22 cellular contexts compared by ENCODE assay signal in genomic region chr14:99670361-99671229, GRCh38. TPM values are rescaled to one million over a fixed set of nuclear protein-coding genes. Genes with fewer than 3 reads are reported as not detected.
A peak's percentile ranks its signal among the peaks of the same experiment; 100 is the strongest.
DNase-seq lines count a peak whose midpoint lies in the region; ATAC-seq, FAIRE-seq and TF ChIP-seq lines count a peak whose summit lies in the region.
"Had no signal": no experiment of that assay in that cellular context is flagged by ENCODE, and none has a peak within 500 bp of the region (broad histone marks: within the 10 kb centered on the region; RNA-seq: fewer than 3 reads in every experiment).

No MANE protein-coding gene starts in this region.

- H3K9ac ChIP-seq in adipocyte (ENCODE audit: low read length), result no peak overlapping the region
- H3K9ac ChIP-seq: BLaER1 had no signal

- TF ChIP-seq CTCF in HFF-Myc (IDR thresholded peaks at IDR 0.05; ENCODE audit: low read depth, low read length, missing control alignments) (no peak), fibroblast of pulmonary artery (IDR thresholded peaks at IDR 0.05; ENCODE audit: low read length, missing control alignments) (no peak), osteoblast (IDR thresholded peaks at IDR 0.05; ENCODE audit: extremely low read depth, low read depth, low read length) (no peak), dorsolateral prefrontal cortex (IDR thresholded peaks at IDR 0.05 in 54 of 56, conservative IDR thresholded peaks at IDR 0.05 in 2 of 56; ENCODE audit: low read depth in 1 of 56, partially characterized antibody in 56 of 56) (no peak)

- no peaks in the 10 kb centered on the region for H4K20me1 ChIP-seq in osteoblast (ENCODE audit: insufficient read depth, low read length)
- H4K20me1 ChIP-seq: BLaER1 had no signal

- no peaks in the 10 kb centered on the region for H3K9me3 ChIP-seq in adipocyte (ENCODE audit: control insufficient read depth, low read length)
- no peaks in the 10 kb centered on the region for H3K9me3 ChIP-seq in osteoblast (ENCODE audit: low read depth, low read length)
- H3K9me3 ChIP-seq: BLaER1, spleen had no signal

- H3K79me2 ChIP-seq in osteoblast (ENCODE audit: insufficient read depth, low read length), result no peaks in the 10 kb centered on the region

- no peaks in the 10 kb centered on the region for H3K27me3 ChIP-seq in adipocyte (replicated peaks; ENCODE audit: control insufficient read depth, insufficient read depth, low read length)
- H3K27me3 ChIP-seq in osteoblast (ENCODE audit: insufficient read depth, low read length), result no peaks in the 10 kb centered on the region
- no peaks in the 10 kb centered on the region for H3K27me3 ChIP-seq in dorsolateral prefrontal cortex
- H3K27me3 ChIP-seq: BLaER1 had no signal

- peak overlapping the region; percentile 27 for H3K4me2 ChIP-seq in osteoblast (ENCODE audit: insufficient read depth, low read length)
- H3K4me2 ChIP-seq: BLaER1 had no signal

- no peaks in the 10 kb centered on the region for H3K36me3 ChIP-seq in adipocyte (ENCODE audit: control insufficient read depth, insufficient read depth, low read length, severe bottlenecking)
- peaks cover 8% of the 10 kb centered on the region for H3K36me3 ChIP-seq in osteoblast (ENCODE audit: insufficient read depth, low read length)
- H3K36me3 ChIP-seq: BLaER1, spleen had no signal

- H3K4me3 ChIP-seq in HFF-Myc (replicated peaks; ENCODE audit: low read depth, low read length) (no peak overlapping the region), adipocyte (ENCODE audit: low read length) (no peak overlapping the region), fibroblast of pulmonary artery (replicated peaks; ENCODE audit: low read depth, low read length) (no peak overlapping the region), osteoblast (ENCODE audit: insufficient read depth, low read length) (no peak overlapping the region), dorsolateral prefrontal cortex (no peak overlapping the region)
- H3K4me3 ChIP-seq: BLaER1, spleen had no signal

- no peak for FAIRE-seq in HTR-8/SVneo (lab: Jason Lieb, UNC)
- FAIRE-seq: D721Med, GM19239, H54, TTC549 had no signal

- H2AFZ ChIP-seq in osteoblast (ENCODE audit: low read length), result no peak overlapping the region

- H3K4me1 ChIP-seq in adipocyte (ENCODE audit: control insufficient read depth, insufficient read depth, low read length) (peaks cover 14% of the 10 kb centered on the region), osteoblast (ENCODE audit: insufficient read depth, low read length) (peaks cover 17% of the 10 kb centered on the region)

- ATAC-seq in HG03280 (IDR thresholded peaks at IDR 0.05; ENCODE audit: unreplicated experiment) (no peak), GM18520 (IDR thresholded peaks at IDR 0.05; ENCODE audit: unreplicated experiment) (no peak)

- H3K27ac ChIP-seq in osteoblast (ENCODE audit: low read depth, low read length) (peak overlapping the region; percentile 52), dorsolateral prefrontal cortex (peak overlapping the region in 8 of 59 donors; percentile 4 to 66 (median 24))
- H3K27ac ChIP-seq: BLaER1 had no signal

- intact Hi-C loops in dorsolateral prefrontal cortex (cut with DNase I), result no loop called here

- peak; percentile 43 for DNase-seq in HFF-Myc (ENCODE audit: extremely low read depth, low read depth)
- peak; percentile 59 for DNase-seq in adipocyte (ENCODE audit: low read depth)
- DNase-seq in fibroblast of pulmonary artery (ENCODE audit: low read depth), result peak; percentile 20
- DNase-seq in osteoblast (ENCODE audit: insufficient read length, low spot score, missing footprints), result peak; percentile 91
- DNase-seq in dorsolateral prefrontal cortex, result no peak
- no peak for DNase-seq in HTR-8/SVneo (ENCODE audit: insufficient read length, low spot score)
- DNase-seq: activated CD4-positive, alpha-beta T cell treated with anti-CD3 and anti-CD28 coated beads, Interleukin-2, amount 10 ng/mL, durations not matched to agents 7 days and 5 days; activated CD8-positive, alpha-beta memory T cell treated with anti-CD3 and anti-CD28 coated beads, Interleukin-2, amount 50 U/mL, for 48 hours; activated gamma-delta T cell; effector CD8-positive, alpha-beta T cell; NCI-H2081 treated with DMSO at 0.1 percent for 48 hours; NK-92 treated with Interleukin-12 subunit alpha and Interleukin-12 subunit beta, amount 100 ng/mL, for 24 hours; SW 1271 had no signal

RNA-seq across cellular contexts. Expression of gene CYP46A1, which starts 13.5 kb away (rescaled TPM):
- total RNA-seq in osteoblast, result 0.36 and 0.59 TPM in 2 replicates
- total RNA-seq in dorsolateral prefrontal cortex, result 100 to 1,000 TPM in 17 of 120 experiments, 10 to 100 TPM in 103; 26.0 to 165 (median 81.5) TPM
- total RNA-seq: kidney epithelial cell had no signal

RNA-seq across cellular contexts. Expression of gene HHIPL1, which starts 25.7 kb away (rescaled TPM):
- total RNA-seq in osteoblast (11.2 and 12.3 TPM in 2 replicates), dorsolateral prefrontal cortex (10 to 100 TPM in 118 of 120 experiments, 1 to 10 TPM in 2; 8.6 to 35.8 (median 18.2) TPM)

Comparison
In these comparisons a context has a peak if more than half of its experiments do, and no peak if none do; other contexts are left out.
1. DNase-seq: peak in HFF-Myc (single experiment), adipocyte (single experiment), fibroblast of pulmonary artery (single experiment) and osteoblast (single experiment); none in dorsolateral prefrontal cortex (0 of 10) and HTR-8/SVneo (single experiment).
2. RNA of gene CYP46A1, which starts 13.5 kb away (total RNA-seq): 26.0 to 165 TPM in dorsolateral prefrontal cortex; 0.36 to 0.59 TPM in osteoblast; every median in the first group is over 10 times any median in the second.